In genomic region chr19:1383014-1383310, GRCh38 we compare ENCODE assay signal across 8 cellular contexts. TPM values are rescaled to one million over a fixed set of nuclear protein-coding genes. Genes with fewer than 3 reads are reported as not detected.
DNase-seq lines count a peak whose midpoint lies in the region; ATAC-seq and TF ChIP-seq lines count a peak whose summit lies in the region.

No MANE protein-coding gene starts in this region.

- H3K36me3 ChIP-seq in neutrophil: peaks cover 6% of the 10 kb centered on the region

- no peaks in the 10 kb centered on the region for H3K9me3 Mint-ChIP-seq in Calu3 (ENCODE audit: low read depth, unreplicated experiment)
- peaks cover 0 to 9% (median 0%) of the 10 kb centered on the region in 3 donors for H3K9me3 Mint-ChIP-seq in IgD-negative memory B cell

- no peaks in the 10 kb centered on the region for H3K9me3 ChIP-seq in neutrophil

- ATAC-seq in Right ventricle myocardium inferior: no peak

- peaks cover 8% of the 10 kb centered on the region for H3K4me1 Mint-ChIP-seq in Calu3 (ENCODE audit: low read depth, unreplicated experiment)
- H3K4me1 Mint-ChIP-seq in IgD-negative memory B cell: peaks cover 12 to 17% (median 14%) of the 10 kb centered on the region in 3 donors

- H3K4me1 ChIP-seq in neutrophil (ENCODE audit: control insufficient read depth in 1 of 2, insufficient read depth in 1 of 2, low read depth in 1 of 2, low read length in 1 of 2): peaks cover 19 to 26% of the 10 kb centered on the region in 2 experiments

- no peak for DNase-seq in Calu3
- DNase-seq in Right ventricle myocardium inferior (ENCODE audit: missing footprints): no peak
- no peak for DNase-seq in NCI-H345 (lab: John Stamatoyannopoulos, UW)
- no peak for DNase-seq in dedifferentiated amniotic fluid mesenchymal stem cell (ENCODE audit: extremely low spot score)
- DNase-seq in head of caudate nucleus: no peak

- H3K27ac ChIP-seq in cingulate gyrus (ENCODE audit: low read depth, low read length): peak overlapping the region; percentile 85
- peak overlapping the region; percentile 77 for H3K27ac ChIP-seq in neutrophil

- H3K27ac Mint-ChIP-seq in Calu3 (ENCODE audit: unreplicated experiment) (peak overlapping the region; percentile 100), IgD-negative memory B cell (peak overlapping the region; percentile 100)

- TF ChIP-seq CTCF in Calu3 (IDR thresholded peaks at IDR 0.05; ENCODE audit: unreplicated experiment) (no peak), neutrophil (IDR thresholded peaks at IDR 0.05) (no peak)

- H3K4me3 ChIP-seq in neutrophil (ENCODE audit: low read depth in 1 of 2, low read length in 1 of 2): peak overlapping the region; percentile 75 to 78

- intact Hi-C loops in Calu3 (cut with micrococcal nuclease; ENCODE audit: unreplicated experiment) (no loop called here), Right ventricle myocardium inferior (cut with DNase I) (loop anchor here (1.0 to 10.0 kb wide), 5 partner anchors 24 to 358 kb away; partner anchors contain the start of genes CNN2, DAZAP1, FAM174C and RNU6-2), head of caudate nucleus (cut with DNase I) (loop anchor here (2.0 kb wide), 1 partner anchor 28 kb away; a partner anchor contains a TSS)

- H3K27me3 ChIP-seq in neutrophil: peaks cover 21% of the 10 kb centered on the region

- H3K27me3 Mint-ChIP-seq in Calu3 (ENCODE audit: unreplicated experiment) (peaks cover 8% of the 10 kb centered on the region), IgD-negative memory B cell (peaks cover 4% of the 10 kb centered on the region)

- BruUV-seq in Calu3 (replicated peaks; lab: Mats Ljungman, UMichigan): no TSS peak

- CTCF ChIA-PET in Calu3 (lab: Charles Lee): interaction anchor here (0.7 kb wide), 1 partner anchor 113 kb away, joined by 3 read pairs; no protein-coding TSS in a partner anchor

- peak overlapping the region; percentile 79 for H3K4me3 Mint-ChIP-seq in Calu3 (ENCODE audit: low read depth, unreplicated experiment)
- peak overlapping the region; percentile 92 to 100 (median 98) for H3K4me3 Mint-ChIP-seq in IgD-negative memory B cell

- H3K36me3 Mint-ChIP-seq in Calu3 (ENCODE audit: insufficient read depth, unreplicated experiment): peaks cover 21% of the 10 kb centered on the region
- H3K36me3 Mint-ChIP-seq in IgD-negative memory B cell: peaks cover 2% of the 10 kb centered on the region

RNA-seq across cellular contexts. Expression of gene NDUFS7, which starts 0.7 kb away (rescaled TPM):
- total RNA-seq in Calu3 (2022): 60.3 and 67.9 TPM in 2 replicates
- 233 TPM for polyA plus RNA-seq in IgD-negative memory B cell
- 443 TPM for total RNA-seq in Right ventricle myocardium inferior

RNA-seq across cellular contexts. Expression of gene GAMT, which starts 18.4 kb away (rescaled TPM):
- 14.3 and 19.4 TPM in 2 replicates for total RNA-seq in Calu3 (2022)
- polyA plus RNA-seq in IgD-negative memory B cell: 14.3 TPM
- total RNA-seq in Right ventricle myocardium inferior: 85.8 TPM

RNA-seq across cellular contexts. Expression of gene DAZAP1, which starts 24.4 kb away (rescaled TPM):
- total RNA-seq in Calu3 (2022): 148 and 151 TPM in 2 replicates
- 7.2 TPM for polyA plus RNA-seq in IgD-negative memory B cell
- total RNA-seq in Right ventricle myocardium inferior: 88.4 TPM

RNA-seq across cellular contexts. Expression of gene RPS15, which starts 55.2 kb away (rescaled TPM):
- 628 and 642 TPM in 2 replicates for total RNA-seq in Calu3 (2022)
- polyA plus RNA-seq in IgD-negative memory B cell: 3,226 TPM
- total RNA-seq in Right ventricle myocardium inferior: 695 TPM
